23 cellular contexts compared by ENCODE assay signal in the genomic region with DNA sequence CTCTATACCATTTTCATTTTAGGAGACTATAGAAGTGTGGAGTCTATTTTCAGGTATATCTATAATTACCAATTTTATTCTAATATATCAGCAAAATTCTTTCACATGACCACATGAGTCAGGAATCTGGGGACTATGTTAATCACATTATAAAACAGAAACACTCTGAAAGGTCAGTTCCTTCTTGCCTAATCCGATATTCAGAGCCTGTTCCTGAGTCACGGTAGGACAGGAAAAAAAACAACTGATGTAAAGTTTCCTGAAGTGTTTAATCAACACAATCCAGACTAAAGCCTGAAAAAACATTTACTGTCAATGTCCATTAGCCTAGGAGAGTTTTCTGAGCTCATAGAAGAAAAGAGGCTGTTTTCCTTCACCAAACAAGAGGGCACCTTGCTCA.
DNase-seq lines count a peak whose midpoint lies in the region; ATAC-seq, FAIRE-seq and TF ChIP-seq lines count a peak whose summit lies in the region.
"Had no signal": no experiment of that assay in that cellular context is flagged by ENCODE, and none has a peak within 500 bp of the region (broad histone marks: within the 10 kb centered on the region; RNA-seq: fewer than 3 reads in every experiment).

No MANE protein-coding gene starts in this region.

- no peaks in the 10 kb centered on the region for H3K4me1 ChIP-seq in left lung
- H3K4me1 ChIP-seq: neural progenitor cell, thyroid gland had no signal

- FAIRE-seq in bronchial epithelial cell (lab: Jason Lieb, UNC): no peak
- FAIRE-seq: GM12892 had no signal

- H3K4me3 ChIP-seq in bronchial epithelial cell (ENCODE audit: low read depth, low read length) (no peak overlapping the region), left lung (no peak overlapping the region)
- H3K4me3 ChIP-seq: GM23248, mucosa of descending colon, neural progenitor cell, thyroid gland had no signal

- DNase-seq in ELR (ENCODE audit: low read depth): peak; percentile 78
- peak; percentile 27 for DNase-seq in RWPE1 (ENCODE audit: low spot score)
- DNase-seq in bronchial epithelial cell (ENCODE audit: low read depth): peak; percentile 79
- no peak for DNase-seq in left lung
- no peak for DNase-seq in cerebellar cortex (ENCODE audit: low spot score)
- DNase-seq in superior temporal gyrus (ENCODE audit: extremely low spot score): no peak
- no peak for DNase-seq in ureter (ENCODE audit: low spot score)
- DNase-seq: activated CD8-positive, alpha-beta T cell treated with anti-CD3 and anti-CD28 coated beads for 36 hours; activated naive CD4-positive, alpha-beta T cell; activated T-cell treated with anti-CD3 and anti-CD28 coated beads, Interleukin-2, amount 50 U/mL, for 24 hours; GM23248; KG1; mucosa of descending colon; MV-4-11; NCI-H1694 treated with DMSO at 0.1 percent for 48 hours; NCI-H748 treated with DMSO at 0.1 percent for 48 hours; retina; T-helper 2 cell; thyroid gland had no signal

- H3K36me3 ChIP-seq in bronchial epithelial cell (ENCODE audit: control insufficient read depth, insufficient read depth, low read length) (no peaks in the 10 kb centered on the region), left lung (no peaks in the 10 kb centered on the region)
- H3K36me3 ChIP-seq: thyroid gland had no signal

- no peaks in the 10 kb centered on the region for H3K9me3 ChIP-seq in left lung
- H3K9me3 ChIP-seq: thyroid gland had no signal

- H3K27me3 ChIP-seq in bronchial epithelial cell (ENCODE audit: control insufficient read depth, insufficient read depth, low read length) (no peaks in the 10 kb centered on the region), left lung (no peaks in the 10 kb centered on the region)
- H3K27me3 ChIP-seq: neural progenitor cell, thyroid gland had no signal

- ATAC-seq in left lung (peak; percentile 22), HG03039 (IDR thresholded peaks at IDR 0.05; ENCODE audit: unreplicated experiment) (no peak)
- ATAC-seq: activated CD8-positive, alpha-beta T cell treated with anti-CD3 and anti-CD28 coated beads for 36 hours; mucosa of descending colon; stimulated activated effector memory CD8-positive, alpha-beta T cell treated with anti-CD3 and anti-CD28 coated beads, Interleukin-12 subunit alpha, Interleukin-12 subunit beta, amount 100 ng/mL, for 72 hours had no signal

- intact Hi-C loops in left lung (cut with DNase I): no loop called here

- POLR2A ChIA-PET in RWPE1 (lab: Yijun Ruan, JAX; ENCODE audit: low non-redundant PET): no interaction called here

- TF ChIP-seq CTCF in RWPE1 (conservative IDR thresholded peaks at IDR 0.05; ENCODE audit: low read depth) (no peak), bronchial epithelial cell (IDR thresholded peaks at IDR 0.05; ENCODE audit: insufficient read depth, low read length, severe bottlenecking) (no peak), left lung (IDR thresholded peaks at IDR 0.05) (no peak)

- CTCF ChIA-PET in RWPE1 (lab: Yijun Ruan, JAX): no interaction called here

- H3K27ac ChIP-seq in RWPE1: no peak overlapping the region
- no peak overlapping the region for H3K27ac ChIP-seq in left lung
- H3K27ac ChIP-seq: GM23248, neural progenitor cell, thyroid gland had no signal

Comparison
In these comparisons a context has a peak if more than half of its experiments do, and no peak if none do; other contexts are left out.
1. DNase-seq: peak in ELR (single experiment), RWPE1 (single experiment) and bronchial epithelial cell (single experiment); none in left lung (0 of 2), cerebellar cortex (single experiment), superior temporal gyrus (single experiment) and ureter (single experiment).